Comparison of ENCODE assay signal across 8 cellular contexts in genomic region chr1:52033190-52034049, GRCh38. TPM values are rescaled to one million over a fixed set of nuclear protein-coding genes. Genes with fewer than 3 reads are reported as not detected.
DNase-seq lines count a peak whose midpoint lies in the region; TF ChIP-seq lines count a peak whose summit lies in the region.

KTI12 (minus strand) TSS chr1:52033810; CDS start chr1:52033761, 49 bp downstream.

- H2AK5ac ChIP-seq in H9 (ENCODE audit: insufficient read length, low read length) = no peak within 1 kb of the TSS

- H3K4me3 Mint-ChIP-seq in H9 (peak within 1 kb of the TSS; percentile 90 to 91), nephron (peak within 1 kb of the TSS; percentile 89 to 94 (median 92))
- H3K4me3 Mint-ChIP-seq in stimulated activated naive CD8-positive, alpha-beta T cell treated with anti-CD3 and anti-CD28 coated beads, Interleukin-15, Interleukin-2, amounts not matched to agents 100 ng/mL and 50 ng/mL, for 24 hours = peak within 1 kb of the TSS; percentile 92

- H3K27ac ChIP-seq in H9 (ENCODE audit: insufficient read length, low read depth, low read length) = no peak within 1 kb of the TSS

- H2AFZ ChIP-seq in H9 (ENCODE audit: low read length) = no peak within 1 kb of the TSS

- TF ChIP-seq CTCF in H9 (conservative IDR thresholded peaks at IDR 0.05) (no peak), fibroblast of the aortic adventitia (IDR thresholded peaks at IDR 0.05; ENCODE audit: insufficient read depth, low read length) (no peak), nephron (IDR thresholded peaks at IDR 0.05; ENCODE audit: unreplicated experiment in 3 of 3) (no peak)

- H3T11ph ChIP-seq in H9 (ENCODE audit: low read length) = no peak within 1 kb of the TSS

- no peak within 1 kb of the TSS for H3K56ac ChIP-seq in H9 (ENCODE audit: insufficient read length, low read depth, low read length)

- H3K4ac ChIP-seq in H9 (ENCODE audit: low read depth, low read length) = no peak within 1 kb of the TSS; the same call in 1 of the 2 replicates

- H4K20me1 ChIP-seq in H9 (ENCODE audit: control insufficient read depth, insufficient read depth, insufficient read length) = no peaks in the 10 kb centered on the region

- H3K79me1 ChIP-seq in H9 (ENCODE audit: insufficient read depth, low read depth, low read length, poor library complexity, severe bottlenecking) = no peaks in the 10 kb centered on the region

- H3K23ac ChIP-seq in H9 (ENCODE audit: insufficient read length, low read depth, low read length) = no peak within 1 kb of the TSS

- H3K27ac Mint-ChIP-seq in H9 = peak within 1 kb of the TSS; percentile 66 to 96 (median 74); a peak in 5 of 7 replicates
- peak within 1 kb of the TSS; percentile 89 to 91 (median 91) for H3K27ac Mint-ChIP-seq in nephron
- H3K27ac Mint-ChIP-seq in stimulated activated naive CD8-positive, alpha-beta T cell treated with anti-CD3 and anti-CD28 coated beads, Interleukin-15, Interleukin-2, amounts not matched to agents 100 ng/mL and 50 ng/mL, for 24 hours = peak within 1 kb of the TSS; percentile 92

- no peak within 1 kb of the TSS for H2BK12ac ChIP-seq in H9 (ENCODE audit: insufficient read length, low read depth, low read length)

- H2BK15ac ChIP-seq in H9 (ENCODE audit: low read depth, low read length) = no peak within 1 kb of the TSS; the same call in 1 of the 2 replicates

- H3K4me1 ChIP-seq in H9 (ENCODE audit: insufficient read depth, low read length) = peaks cover 2% of the 10 kb centered on the region; the same call in 1 of the 2 replicates

- H3K4me1 Mint-ChIP-seq in H9 = peaks cover 21 to 22% of the 10 kb centered on the region in 2 experiments
- H3K4me1 Mint-ChIP-seq in nephron = peaks cover 37% of the 10 kb centered on the region
- H3K4me1 Mint-ChIP-seq in stimulated activated naive CD8-positive, alpha-beta T cell treated with anti-CD3 and anti-CD28 coated beads, Interleukin-15, Interleukin-2, amounts not matched to agents 100 ng/mL and 50 ng/mL, for 24 hours (ENCODE audit: low read depth) = peaks cover 28% of the 10 kb centered on the region

- peak within 1 kb of the TSS; percentile 75 for H3K4me2 ChIP-seq in H9 (ENCODE audit: insufficient read depth, insufficient read length, low read length)

- H3K14ac ChIP-seq in H9 (ENCODE audit: insufficient read depth, low read length) = peak within 1 kb of the TSS; percentile 96

- H4K5ac ChIP-seq in H9 (ENCODE audit: insufficient read length, low read depth, low read length) = no peak within 1 kb of the TSS

- no peak within 1 kb of the TSS for H2BK5ac ChIP-seq in H9 (ENCODE audit: insufficient read length, low read length)

- DNase-seq in ELR (ENCODE audit: low read depth) = peak; percentile 94
- DNase-seq in H9 = peak; percentile 87
- peak; percentile 93 for DNase-seq in M059J (ENCODE audit: low read depth)
- DNase-seq in SHP77 (lab: John Stamatoyannopoulos, UW) = peak; percentile 88 to 94
- peak; percentile 81 for DNase-seq in activated effector memory CD4-positive, alpha-beta T cell treated with Interleukin-2 at 50 U/mL for 16 hours
- peak; percentile 93 for DNase-seq in fibroblast of the aortic adventitia (ENCODE audit: low read depth)

- H3K79me2 ChIP-seq in H9 (ENCODE audit: insufficient read depth, low read length) = peaks cover 4% of the 10 kb centered on the region; the same call in 1 of the 2 replicates

- H3K36me3 Mint-ChIP-seq in H9 (ENCODE audit: insufficient read depth in 1 of 3, low read depth in 3 of 3) = peaks cover 6 to 44% (median 33%) of the 10 kb centered on the region in 3 experiments; a peak in 5 of 7 replicates
- peaks cover 15% of the 10 kb centered on the region for H3K36me3 Mint-ChIP-seq in nephron (ENCODE audit: low read depth)
- peaks cover 37% of the 10 kb centered on the region for H3K36me3 Mint-ChIP-seq in stimulated activated naive CD8-positive, alpha-beta T cell treated with anti-CD3 and anti-CD28 coated beads, Interleukin-15, Interleukin-2, amounts not matched to agents 100 ng/mL and 50 ng/mL, for 24 hours (ENCODE audit: low read depth)

- H3K9me3 Mint-ChIP-seq in H9 (no peaks in the 10 kb centered on the region), nephron (no peaks in the 10 kb centered on the region)
- H3K9me3 Mint-ChIP-seq in stimulated activated naive CD8-positive, alpha-beta T cell treated with anti-CD3 and anti-CD28 coated beads, Interleukin-15, Interleukin-2, amounts not matched to agents 100 ng/mL and 50 ng/mL, for 24 hours = no peaks in the 10 kb centered on the region

- H3K23me2 ChIP-seq in H9 (ENCODE audit: insufficient read length, low read depth, low read length, poor library complexity, severe bottlenecking) = peaks cover 10% of the 10 kb centered on the region

- H2BK120ac ChIP-seq in H9 (ENCODE audit: low read depth, low read length, poor library complexity, severe bottlenecking) = no peak within 1 kb of the TSS

- WGBS in H9 (ENCODE audit: extremely low coverage, insufficient read length, low lambda C conversion rate) = no CpG with 5 or more reads among the region's 78 CpGs

- H3K9ac ChIP-seq in H9 (ENCODE audit: extremely low read depth, insufficient read length, low read length) = peak within 1 kb of the TSS; percentile 89

- no peak within 1 kb of the TSS for H4K8ac ChIP-seq in H9 (replicated peaks; ENCODE audit: insufficient read length, low read depth, low read length)

- no peak within 1 kb of the TSS for H2BK20ac ChIP-seq in H9 (ENCODE audit: low read depth, low read length, poor library complexity, severe bottlenecking)

- H3K18ac ChIP-seq in H9 (ENCODE audit: insufficient read length, low read depth, low read length) = peak within 1 kb of the TSS; percentile 91

- H3K4me3 ChIP-seq in fibroblast of the aortic adventitia (ENCODE audit: low read depth, low read length) = peak within 1 kb of the TSS; percentile 99

- H3K27me3 Mint-ChIP-seq in H9 (ENCODE audit: low read depth) (no peaks in the 10 kb centered on the region; the same call in 1 of the 2 replicates), nephron (ENCODE audit: low read depth) (no peaks in the 10 kb centered on the region)
- H3K27me3 Mint-ChIP-seq in stimulated activated naive CD8-positive, alpha-beta T cell treated with anti-CD3 and anti-CD28 coated beads, Interleukin-15, Interleukin-2, amounts not matched to agents 100 ng/mL and 50 ng/mL, for 24 hours = no peaks in the 10 kb centered on the region

- H3K9me3 ChIP-seq in H9 (ENCODE audit: control insufficient read depth, low read depth, low read length) = no peaks in the 10 kb centered on the region

- no peak within 1 kb of the TSS for H4K91ac ChIP-seq in H9 (ENCODE audit: insufficient read length, low read depth, low read length)

- no peaks in the 10 kb centered on the region for H3K27me3 ChIP-seq in H9 (ENCODE audit: insufficient read depth, low read length)

RNA-seq across cellular contexts. Expression of gene KTI12, which starts in this region (rescaled TPM):
- total RNA-seq in H9 (2021) (15.6 and 16.7 TPM in 2 replicates), fibroblast of the aortic adventitia (ENCODE audit: low replicate concordance) (8.5 and 12.7 TPM in 2 replicates)
- 16.0 and 25.4 TPM in 2 replicates for total RNA-seq in M059J (2014; rRNA removed; shearing (Covaris generic))
